Comparison of ENCODE assay signal across 2 cellular contexts in genomic region chr3:49358217-49358883, GRCh38.
TF ChIP-seq lines count a peak whose summit lies in the region.

Gene GPX1 (minus strand): TSS chr3:49358353. CDS start chr3:49358278, 75 bp downstream.

TF ChIP-seq in HCT116, 20 proteins besides CTCF, POLR2A, EP300 and RAD21 (continued from another document):
- no peak for TF ChIP-seq REST (IDR thresholded peaks at IDR 0.05; ENCODE audit: low read depth)
- TF ChIP-seq ELF1 (IDR thresholded peaks at IDR 0.05; ENCODE audit: borderline replicate concordance, low read depth), result peak; percentile 85; the same call in 1 of the 2 replicates
- TF ChIP-seq ZBTB33 (IDR thresholded peaks at IDR 0.05; ENCODE audit: extremely low read depth, insufficient replicate concordance, low read length), result no peak
- TF ChIP-seq MAX (IDR thresholded peaks at IDR 0.05), result peak; percentile 98

TF ChIP-seq in SK-N-SH, 30 proteins besides CTCF, POLR2A, EP300 and RAD21 (continued from another document):
- TF ChIP-seq RXRA (IDR thresholded peaks at IDR 0.05; ENCODE audit: borderline replicate concordance, low read depth) (no peak), ELF1 (IDR thresholded peaks at IDR 0.05) (peak; percentile 84), YY1 (IDR thresholded peaks at IDR 0.05; ENCODE audit: low read depth) (no peak), REST (IDR thresholded peaks at IDR 0.05; ENCODE audit: low read depth, low read length) (0 out of 2 replicates have a peak, but pooled peaks have one; percentile 42), FOXJ3 (CRISPR knock-in tag; IDR thresholded peaks at IDR 0.05) (peak; percentile 47; the same call in 1 of the 2 replicates), TEAD4 (IDR thresholded peaks at IDR 0.05; ENCODE audit: borderline replicate concordance, insufficient read depth) (no peak), GABPA (IDR thresholded peaks at IDR 0.05; ENCODE audit: low read depth) (peak; percentile 80), FOXM1 (IDR thresholded peaks at IDR 0.05; ENCODE audit: low read depth) (no peak), JUND (IDR thresholded peaks at IDR 0.05) (no peak), ZBTB33 (IDR thresholded peaks at IDR 0.05; ENCODE audit: borderline replicate concordance, low read depth) (no peak), RFX5 (IDR thresholded peaks at IDR 0.05; ENCODE audit: low read length) (no peak), GATA2 (CRISPR knock-in tag; IDR thresholded peaks at IDR 0.05) (no peak), TAF1 (IDR thresholded peaks at IDR 0.05; ENCODE audit: borderline replicate concordance, low read depth, low read length) (peak; percentile 73), USF2 (IDR thresholded peaks at IDR 0.05; ENCODE audit: borderline replicate concordance, low read depth, low read length) (peak; percentile 74), NFIC (IDR thresholded peaks at IDR 0.05; ENCODE audit: borderline replicate concordance) (peak; percentile 30), SIN3A (IDR thresholded peaks at IDR 0.05; ENCODE audit: borderline replicate concordance, low read depth, low read length) (peak; percentile 84; the same call in 1 of the 2 replicates), POLR2AphosphoS5 (IDR thresholded peaks at IDR 0.05; ENCODE audit: low read depth, low read length) (peak; percentile 87), PBX3 (IDR thresholded peaks at IDR 0.05) (peak; percentile 25; the same call in 1 of the 2 replicates)
